In genomic region chr16:53346-54236, GRCh38 we compare ENCODE assay signal across 1 cellular context.
TF ChIP-seq lines count a peak whose summit lies in the region.

POLR3K (minus strand) TSS chr16:53608; CDS start chr16:53586, 22 bp downstream.
SNRNP25 (plus strand) TSS chr16:53828; CDS start chr16:54017, 189 bp downstream.

TF ChIP-seq in HepG2, 621 proteins besides CTCF, POLR2A, EP300 and RAD21 (continued from another document and continues in another):
- no peak for TF ChIP-seq ZBTB26 (CRISPR knock-in tag; IDR thresholded peaks at IDR 0.05; ENCODE audit: borderline replicate concordance)
- peak; percentile 66; the same call in 1 of the 2 replicates for TF ChIP-seq ZNF598 (CRISPR knock-in tag; IDR thresholded peaks at IDR 0.05; ENCODE audit: borderline replicate concordance)
- TF ChIP-seq, protein P1, sequence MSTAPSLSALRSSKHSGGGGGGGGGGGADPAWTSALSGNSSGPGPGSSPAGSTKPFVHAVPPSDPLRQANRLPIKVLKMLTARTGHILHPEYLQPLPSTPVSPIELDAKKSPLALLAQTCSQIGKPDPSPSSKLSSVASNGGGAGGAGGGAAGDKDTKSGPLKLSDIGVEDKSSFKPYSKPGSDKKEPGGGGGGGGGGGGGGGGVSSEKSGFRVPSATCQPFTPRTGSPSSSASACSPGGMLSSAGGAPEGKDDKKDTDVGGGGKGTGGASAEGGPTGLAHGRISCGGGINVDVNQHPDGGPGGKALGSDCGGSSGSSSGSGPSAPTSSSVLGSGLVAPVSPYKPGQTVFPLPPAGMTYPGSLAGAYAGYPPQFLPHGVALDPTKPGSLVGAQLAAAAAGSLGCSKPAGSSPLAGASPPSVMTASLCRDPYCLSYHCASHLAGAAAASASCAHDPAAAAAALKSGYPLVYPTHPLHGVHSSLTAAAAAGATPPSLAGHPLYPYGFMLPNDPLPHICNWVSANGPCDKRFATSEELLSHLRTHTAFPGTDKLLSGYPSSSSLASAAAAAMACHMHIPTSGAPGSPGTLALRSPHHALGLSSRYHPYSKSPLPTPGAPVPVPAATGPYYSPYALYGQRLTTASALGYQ (CRISPR knock-in tag; IDR thresholded peaks at IDR 0.05): no peak; the same call in 1 of the 2 replicates
- peak; percentile 66; the same call in 1 of the 2 replicates for TF ChIP-seq ARNT2 (CRISPR knock-in tag; IDR thresholded peaks at IDR 0.05; ENCODE audit: low read depth)
- no peak; the same call in 1 of the 2 replicates for TF ChIP-seq JUN (CRISPR knock-in tag; IDR thresholded peaks at IDR 0.05)
- TF ChIP-seq MBD4 (IDR thresholded peaks at IDR 0.05; ENCODE audit: borderline replicate concordance, low read length): no peak
- TF ChIP-seq ZKSCAN8 (CRISPR knock-in tag; IDR thresholded peaks at IDR 0.05; ENCODE audit: borderline replicate concordance): no peak; the same call in 1 of the 2 replicates
- TF ChIP-seq CC2D1A (CRISPR knock-in tag; IDR thresholded peaks at IDR 0.05): no peak
- no peak for TF ChIP-seq FOXP1 (IDR thresholded peaks at IDR 0.05)
- no peak for TF ChIP-seq FOXP1 (CRISPR knock-in tag; IDR thresholded peaks at IDR 0.05)
- TF ChIP-seq CEBPG (CRISPR knock-in tag; IDR thresholded peaks at IDR 0.05): no peak
- no peak for TF ChIP-seq MAFF (IDR thresholded peaks at IDR 0.05; ENCODE audit: low read depth, low read length)
- no peak; the same call in 1 of the 2 replicates for TF ChIP-seq BATF2 (CRISPR knock-in tag; IDR thresholded peaks at IDR 0.05)
- peak; percentile 74 for TF ChIP-seq ZNF18 (CRISPR knock-in tag; IDR thresholded peaks at IDR 0.05; ENCODE audit: insufficient replicate concordance)
- no peak for TF ChIP-seq ZSCAN22 (CRISPR knock-in tag; IDR thresholded peaks at IDR 0.05)
- no peak for TF ChIP-seq ZBTB1 (CRISPR knock-in tag; IDR thresholded peaks at IDR 0.05; ENCODE audit: borderline replicate concordance)
- TF ChIP-seq HOXA3 (CRISPR knock-in tag; IDR thresholded peaks at IDR 0.05): peak; percentile 45; the same call in 1 of the 2 replicates
- no peak for TF ChIP-seq TBL1XR1 (IDR thresholded peaks at IDR 0.05; ENCODE audit: borderline replicate concordance, low read length, partially characterized antibody)
- TF ChIP-seq RFX5 (IDR thresholded peaks at IDR 0.05; ENCODE audit: low read depth, low read length): peak; percentile 54
- peak; percentile 85; the same call in 1 of the 2 replicates for TF ChIP-seq YEATS4 (CRISPR knock-in tag; IDR thresholded peaks at IDR 0.05; ENCODE audit: borderline replicate concordance)
- no peak for TF ChIP-seq SETDB1 (CRISPR knock-in tag; IDR thresholded peaks at IDR 0.05; ENCODE audit: borderline replicate concordance)
- TF ChIP-seq ZNF614 (CRISPR knock-in tag; IDR thresholded peaks at IDR 0.05; ENCODE audit: borderline replicate concordance): no peak
- no peak for TF ChIP-seq ATM (IDR thresholded peaks at IDR 0.05; ENCODE audit: borderline replicate concordance)
- TF ChIP-seq ZSCAN9 (CRISPR knock-in tag; IDR thresholded peaks at IDR 0.05; ENCODE audit: borderline replicate concordance): no peak
- TF ChIP-seq ZFP1 (CRISPR knock-in tag; IDR thresholded peaks at IDR 0.05): no peak
- TF ChIP-seq IKZF5 (CRISPR knock-in tag; IDR thresholded peaks at IDR 0.05): 0 out of 2 replicates have a peak, but pooled peaks have one; percentile 3
- TF ChIP-seq ZNF672 (CRISPR knock-in tag; IDR thresholded peaks at IDR 0.05): no peak
- no peak for TF ChIP-seq ZNF326 (CRISPR knock-in tag; IDR thresholded peaks at IDR 0.05; ENCODE audit: borderline replicate concordance)
- TF ChIP-seq ZNF484 (CRISPR knock-in tag; IDR thresholded peaks at IDR 0.05; ENCODE audit: borderline replicate concordance, low read depth): no peak
- TF ChIP-seq HDAC2 (CRISPR knock-in tag; IDR thresholded peaks at IDR 0.05): no peak
- TF ChIP-seq, protein P2, sequence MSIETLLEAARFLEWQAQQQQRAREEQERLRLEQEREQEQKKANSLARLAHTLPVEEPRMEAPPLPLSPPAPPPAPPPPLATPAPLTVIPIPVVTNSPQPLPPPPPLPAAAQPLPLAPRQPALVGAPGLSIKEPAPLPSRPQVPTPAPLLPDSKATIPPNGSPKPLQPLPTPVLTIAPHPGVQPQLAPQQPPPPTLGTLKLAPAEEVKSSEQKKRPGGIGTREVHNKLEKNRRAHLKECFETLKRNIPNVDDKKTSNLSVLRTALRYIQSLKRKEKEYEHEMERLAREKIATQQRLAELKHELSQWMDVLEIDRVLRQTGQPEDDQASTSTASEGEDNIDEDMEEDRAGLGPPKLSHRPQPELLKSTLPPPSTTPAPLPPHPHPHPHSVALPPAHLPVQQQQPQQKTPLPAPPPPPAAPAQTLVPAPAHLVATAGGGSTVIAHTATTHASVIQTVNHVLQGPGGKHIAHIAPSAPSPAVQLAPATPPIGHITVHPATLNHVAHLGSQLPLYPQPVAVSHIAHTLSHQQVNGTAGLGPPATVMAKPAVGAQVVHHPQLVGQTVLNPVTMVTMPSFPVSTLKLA (IDR thresholded peaks at IDR 0.05): peak; percentile 6; the same call in 1 of the 2 replicates
- no peak for TF ChIP-seq ESRRA (CRISPR knock-in tag; IDR thresholded peaks at IDR 0.05; ENCODE audit: low read depth)
- TF ChIP-seq NFE2 (CRISPR knock-in tag; IDR thresholded peaks at IDR 0.05): no peak
- no peak for TF ChIP-seq ATF6 (CRISPR knock-in tag; conservative IDR thresholded peaks at IDR 0.05)
- TF ChIP-seq SP140L (CRISPR knock-in tag; IDR thresholded peaks at IDR 0.05; ENCODE audit: borderline replicate concordance): no peak
- TF ChIP-seq KAT2B (IDR thresholded peaks at IDR 0.05; ENCODE audit: borderline replicate concordance, low read depth, low read length): no peak
- peak; percentile 80 for TF ChIP-seq ZNF709 (CRISPR knock-in tag; IDR thresholded peaks at IDR 0.05)
- peak; percentile 35; the same call in 1 of the 2 replicates for TF ChIP-seq ZNF281 (CRISPR knock-in tag; IDR thresholded peaks at IDR 0.05; ENCODE audit: borderline replicate concordance)
- TF ChIP-seq U2AF2 (IDR thresholded peaks at IDR 0.05; ENCODE audit: low read depth, low read length): no peak
- no peak for TF ChIP-seq IRF9 (CRISPR knock-in tag; IDR thresholded peaks at IDR 0.05; ENCODE audit: borderline replicate concordance)
- 0 out of 2 replicates have a peak, but pooled peaks have one; percentile 55 for TF ChIP-seq THYN1 (CRISPR knock-in tag; IDR thresholded peaks at IDR 0.05; ENCODE audit: borderline replicate concordance, low read depth)
- no peak for TF ChIP-seq ZNF7 (CRISPR knock-in tag; IDR thresholded peaks at IDR 0.05)
- peak; percentile 34; the same call in 1 of the 2 replicates for TF ChIP-seq DR1 (CRISPR knock-in tag; IDR thresholded peaks at IDR 0.05)
- TF ChIP-seq MXI1 (IDR thresholded peaks at IDR 0.05; ENCODE audit: borderline replicate concordance, low read depth, low read length): peak; percentile 80; the same call in 1 of the 3 replicates
- TF ChIP-seq SMARCE1 (IDR thresholded peaks at IDR 0.05; ENCODE audit: borderline replicate concordance): no peak
- peak; percentile 79; the same call in 1 of the 2 replicates for TF ChIP-seq ZNF772 (CRISPR knock-in tag; IDR thresholded peaks at IDR 0.05)
- TF ChIP-seq PHF20 (CRISPR knock-in tag; IDR thresholded peaks at IDR 0.05): peak; percentile 71
- no peak for TF ChIP-seq RORA (CRISPR knock-in tag; IDR thresholded peaks at IDR 0.05)
- peak; percentile 67; the same call in 1 of the 2 replicates for TF ChIP-seq GABPB1 (CRISPR knock-in tag; IDR thresholded peaks at IDR 0.05)
- TF ChIP-seq ZSCAN29 (CRISPR knock-in tag; conservative IDR thresholded peaks at IDR 0.05): no peak
- TF ChIP-seq KLF15 (CRISPR knock-in tag; IDR thresholded peaks at IDR 0.05; ENCODE audit: borderline replicate concordance): peak; percentile 44; the same call in 1 of the 2 replicates
- no peak for TF ChIP-seq CERS6 (CRISPR knock-in tag; IDR thresholded peaks at IDR 0.05)
- peak; percentile 89; the same call in 1 of the 2 replicates for TF ChIP-seq ZNF780A (CRISPR knock-in tag; IDR thresholded peaks at IDR 0.05)
- TF ChIP-seq ZNF777 (CRISPR knock-in tag; IDR thresholded peaks at IDR 0.05): peak; percentile 32; the same call in 1 of the 2 replicates
- peak; percentile 12 for TF ChIP-seq SKI (IDR thresholded peaks at IDR 0.05; ENCODE audit: partially characterized antibody)
- TF ChIP-seq SPEN (CRISPR knock-in tag; IDR thresholded peaks at IDR 0.05; ENCODE audit: low read depth): peak; percentile 29
- TF ChIP-seq ZNF83 (CRISPR knock-in tag; IDR thresholded peaks at IDR 0.05; ENCODE audit: borderline replicate concordance): peak; percentile 79; the same call in 1 of the 2 replicates
